8 cellular contexts compared by ENCODE assay signal in the genomic region with DNA sequence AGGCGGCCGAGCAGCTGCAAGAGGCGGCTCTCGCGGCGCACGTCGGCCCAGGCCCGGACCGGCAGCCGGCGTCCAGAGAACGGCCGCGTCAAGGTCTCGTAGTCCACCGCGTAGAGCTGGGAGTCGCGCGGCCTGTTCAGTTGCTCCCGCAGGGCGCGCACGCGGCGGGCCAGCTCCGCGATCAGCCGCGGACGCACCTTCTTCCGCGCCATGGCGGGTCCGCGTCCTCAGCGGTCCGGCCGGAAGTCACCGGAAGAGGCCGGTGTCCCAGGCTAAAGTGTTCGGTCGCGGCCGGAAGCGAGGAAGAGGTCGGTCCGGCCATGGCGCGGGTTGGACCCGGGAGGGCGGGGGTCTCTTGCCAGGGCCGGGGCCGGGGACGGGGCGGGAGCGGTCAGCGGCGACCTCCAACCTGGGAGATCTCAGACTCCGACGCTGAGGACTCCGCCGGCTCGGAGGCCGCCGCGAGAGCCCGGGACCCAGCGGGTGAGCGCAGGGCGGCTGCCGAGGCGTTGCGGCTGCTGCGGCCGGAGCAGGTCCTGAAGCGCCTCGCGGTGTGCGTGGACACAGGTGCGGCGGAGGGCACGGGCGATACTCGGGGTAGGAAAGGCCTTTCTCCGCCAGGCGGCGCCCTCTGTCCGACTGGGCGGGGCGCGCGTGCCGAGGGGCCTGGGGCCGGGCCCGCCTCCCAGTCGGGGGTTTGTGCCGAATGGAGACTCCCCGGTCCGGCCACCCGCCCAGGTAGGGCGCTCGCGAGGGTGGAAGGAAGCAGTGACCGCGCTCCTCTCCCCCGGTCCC. TPM values are rescaled to one million over a fixed set of nuclear protein-coding genes. Genes with fewer than 3 reads are reported as not detected.
A peak's percentile ranks its signal among the peaks of the same experiment; 100 is the strongest.
DNase-seq lines count a peak whose midpoint lies in the region; ATAC-seq lines count a peak whose summit lies in the region.

A gene (minus strand): TSS at position 227 of the 795 bp plus-strand sequence. CDS start 15 bp downstream, at position 212.

- peak within 1 kb of the TSS; percentile 99 for H3K23ac ChIP-seq in neuronal stem cell (ENCODE audit: low read depth, low read length, poor library complexity)

- H3K79me1 ChIP-seq in neuronal stem cell (ENCODE audit: low read depth, low read length) = peaks cover 28% of the 10 kb centered on the region

- H3K27ac ChIP-seq in neuronal stem cell (replicated peaks; ENCODE audit: low read length) (peak within 1 kb of the TSS; percentile 92), subcutaneous abdominal adipose tissue (ENCODE audit: low read depth, low read length) (peak within 1 kb of the TSS; percentile 62)

- H3K4me1 ChIP-seq in neuronal stem cell (ENCODE audit: control insufficient read depth in 2 of 2, insufficient read depth in 1 of 2, low read depth in 1 of 2, low read length in 2 of 2) (peaks cover 12% of the 10 kb centered on the region in 2 donors), subcutaneous abdominal adipose tissue (ENCODE audit: control insufficient read depth in 5 of 5, insufficient read depth in 5 of 5, low read length in 5 of 5) (peaks cover 7 to 45% (median 40%) of the 10 kb centered on the region in 5 donors)

- peak within 1 kb of the TSS; percentile 100 for H2AFZ ChIP-seq in neuronal stem cell (ENCODE audit: low read length)

- peak within 1 kb of the TSS; percentile 98 for H3K18ac ChIP-seq in neuronal stem cell (ENCODE audit: low read length)

- H2BK5ac ChIP-seq in neuronal stem cell (ENCODE audit: low read length) = peak within 1 kb of the TSS; percentile 94

- H2BK15ac ChIP-seq in neuronal stem cell (ENCODE audit: low read length) = peak within 1 kb of the TSS; percentile 97

- peak; percentile 38 for ATAC-seq in GM21526 (IDR thresholded peaks at IDR 0.05; ENCODE audit: low FRiP score, unreplicated experiment)

- in situ Hi-C loops in Caki2 (cut with HindIII; ENCODE audit: low pct_unique_long_range_greater_than_20kb, low sequenced_read_pairs) = no loop called here

- H4K8ac ChIP-seq in neuronal stem cell (ENCODE audit: low read depth, low read length) = peak within 1 kb of the TSS; percentile 65

- no CpG with 5 or more reads among the region's 108 CpGs for WGBS in neuronal stem cell (ENCODE audit: extremely low coverage in 2 of 2, insufficient read length in 2 of 2, insufficient replicate concordance in 1 of 2), 2 donors

- H3K9me3 ChIP-seq in neuronal stem cell (replicated peaks in 1 of 2; ENCODE audit: control insufficient read depth in 2 of 2, insufficient read depth in 1 of 2, low read depth in 1 of 2, low read length in 2 of 2) = no peaks in the 10 kb centered on the region
- H3K9me3 ChIP-seq in subcutaneous abdominal adipose tissue (ENCODE audit: control insufficient read depth in 5 of 5, low read length in 5 of 5) = no peaks in the 10 kb centered on the region

- H3K4me2 ChIP-seq in neuronal stem cell (ENCODE audit: insufficient read depth, low read length, poor library complexity, severe bottlenecking) = peak within 1 kb of the TSS; percentile 98

- H3K27me3 ChIP-seq in neuronal stem cell (ENCODE audit: control insufficient read depth in 3 of 3, insufficient read depth in 3 of 3, low read depth in 1 of 3, low read length in 3 of 3) (no peaks in the 10 kb centered on the region), subcutaneous abdominal adipose tissue (ENCODE audit: control insufficient read depth in 5 of 5, insufficient read depth in 4 of 5, low read length in 5 of 5) (no peaks in the 10 kb centered on the region)

- peak within 1 kb of the TSS; percentile 99 for H3K4ac ChIP-seq in neuronal stem cell (ENCODE audit: low read length)

- H3K9ac ChIP-seq in neuronal stem cell (ENCODE audit: low read depth, low read length, poor library complexity) (peak within 1 kb of the TSS; percentile 99), subcutaneous abdominal adipose tissue (ENCODE audit: low read length in 5 of 5) (peak within 1 kb of the TSS; percentile 26 to 91 (median 88))

- H3K14ac ChIP-seq in neuronal stem cell (ENCODE audit: low read length) = peak within 1 kb of the TSS; percentile 91

- H2AK5ac ChIP-seq in neuronal stem cell (ENCODE audit: low read depth, low read length) = peak within 1 kb of the TSS; percentile 98

- peaks cover 30 to 65% of the 10 kb centered on the region in 2 donors for H3K36me3 ChIP-seq in neuronal stem cell (replicated peaks in 1 of 2; ENCODE audit: control insufficient read depth in 2 of 2, insufficient read depth in 2 of 2, low read length in 2 of 2)
- peaks cover 0 to 45% (median 38%) of the 10 kb centered on the region in 5 donors for H3K36me3 ChIP-seq in subcutaneous abdominal adipose tissue (ENCODE audit: control insufficient read depth in 5 of 5, insufficient read depth in 5 of 5, low read length in 5 of 5)

- DNase-seq in Caki2 (ENCODE audit: low read depth) = peak; percentile 88
- peak; percentile 91 for DNase-seq in LoVo (ENCODE audit: low spot score)
- DNase-seq in SHP77 treated with DMSO at 0.1 percent for 48 hours (lab: John Stamatoyannopoulos, UW) = peak; percentile 62
- peak; percentile 68 for DNase-seq in activated gamma-delta T cell treated with anti-CD3 and anti-CD28 coated beads, Interleukin-2, amount 50 U/mL, for 16 hours (ENCODE audit: low read depth)
- peak; percentile 72 for DNase-seq in foreskin melanocyte
- DNase-seq in neuronal stem cell (ENCODE audit: low spot score) = peak; percentile 91

- H2BK12ac ChIP-seq in neuronal stem cell (ENCODE audit: low read length) = peak within 1 kb of the TSS; percentile 84

- peak within 1 kb of the TSS; percentile 67 for H2BK120ac ChIP-seq in neuronal stem cell (ENCODE audit: low read depth, low read length)

- H4K91ac ChIP-seq in neuronal stem cell (ENCODE audit: low read depth, low read length, poor library complexity) = no peak within 1 kb of the TSS

- H3K4me3 ChIP-seq in neuronal stem cell (ENCODE audit: low read length in 2 of 2) (peak within 1 kb of the TSS; percentile 99), subcutaneous abdominal adipose tissue (ENCODE audit: low read depth in 1 of 5, low read length in 5 of 5) (peak within 1 kb of the TSS; percentile 73 to 96 (median 90))

RNA-seq across cellular contexts. Expression of the gene that starts here (rescaled TPM):
- 434 and 458 TPM in 2 replicates for total RNA-seq in Caki2 (2014; rRNA removed; shearing (Covaris generic); ENCODE audit: low replicate concordance)
- 108 TPM for polyA plus RNA-seq in neuronal stem cell (2013, experiment 1 of 2)
- polyA plus RNA-seq in neuronal stem cell (2013, experiment 2 of 2) = 110 TPM

Comparison
In these comparisons a context has a peak if more than half of its experiments do, and no peak if none do; other contexts are left out.
1. Peak in every context shown above with its lines: DNase-seq, ATAC-seq, H3K4me3 ChIP-seq and H3K27ac ChIP-seq.